16 cellular contexts compared by ENCODE assay signal in the genomic region with DNA sequence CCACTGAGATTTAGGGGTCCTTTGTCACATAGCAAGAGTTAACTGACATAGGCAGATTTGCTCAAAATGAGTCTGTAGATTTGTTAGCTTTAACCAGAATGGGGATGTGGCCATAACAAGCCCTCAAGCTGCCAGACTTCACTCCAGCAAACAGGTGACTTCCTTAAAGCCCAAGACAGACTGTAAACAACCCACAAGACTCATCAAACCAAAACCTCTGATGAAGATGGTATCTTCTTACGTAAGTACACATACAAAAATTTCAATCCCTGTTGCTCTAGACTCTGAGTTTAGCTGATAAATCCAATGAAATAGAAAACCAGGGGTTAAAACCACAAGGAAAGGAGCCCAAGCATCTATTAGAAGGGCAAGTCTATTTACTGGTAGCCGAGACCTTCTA. TPM values are rescaled to one million over a fixed set of nuclear protein-coding genes. Genes with fewer than 3 reads are reported as not detected.
DNase-seq lines count a peak whose midpoint lies in the region; ATAC-seq lines count a peak whose summit lies in the region.
"Had no signal": no experiment of that assay in that cellular context is flagged by ENCODE, and none has a peak within 500 bp of the region (broad histone marks: within the 10 kb centered on the region; RNA-seq: fewer than 3 reads in every experiment).

No MANE protein-coding gene starts in this region.

- peak in 4 of 6 experiments; percentile 7 to 48 (median 40) for DNase-seq in stimulated activated naive CD4-positive, alpha-beta T cell (lab: John Stamatoyannopoulos, UW)
- DNase-seq in stimulated activated naive CD4-positive, alpha-beta T cell treated with Interleukin-2 at 50 U/mL for 16 hours (lab: John Stamatoyannopoulos, UW): no peak
- DNase-seq in T-helper 17 cell (no peak), NCI-H1694 treated with DMSO at 0.1 percent for 48 hours (lab: John Stamatoyannopoulos, UW) (no peak), NCI-H526 treated with DMSO at 0.1 percent for 48 hours (lab: John Stamatoyannopoulos, UW) (no peak)
- DNase-seq in effector CD4-positive, alpha-beta T cell: peak; percentile 31
- DNase-seq: amniotic stem cell, cerebellar nuclear complex, DMS153, hypothalamus, NCI-H1930, NCI-H446, SHP77 treated with DMSO at 0.1 percent for 48 hours, trophoblast cell had no signal

- H3K9me3 ChIP-seq in T-helper 17 cell (ENCODE audit: control insufficient read depth, low read length, poor library complexity, severe bottlenecking): no peaks in the 10 kb centered on the region

- no peaks in the 10 kb centered on the region for H3K36me3 Mint-ChIP-seq in T-helper 17 cell (ENCODE audit: low read depth)
- H3K36me3 Mint-ChIP-seq in stimulated activated memory B cell treated with anti-CD40 and anti-IgM and Interleukin-4, amounts not matched to agents 10 μg/mL and 1 μg/mL and 100 μg/mL, for 72 hours: no peaks in the 10 kb centered on the region

- no peaks in the 10 kb centered on the region for H3K9me3 Mint-ChIP-seq in stimulated activated memory B cell treated with anti-CD40 and anti-IgM and Interleukin-4, amounts not matched to agents 10 μg/mL and 1 μg/mL and 100 μg/mL, for 72 hours

- H3K4me3 Mint-ChIP-seq in T-helper 17 cell: peak overlapping the region; percentile 73
- no peak overlapping the region for H3K4me3 Mint-ChIP-seq in stimulated activated memory B cell treated with anti-CD40 and anti-IgM and Interleukin-4, amounts not matched to agents 10 μg/mL and 1 μg/mL and 100 μg/mL, for 72 hours

- peak overlapping the region; percentile 92 for H3K27ac Mint-ChIP-seq in T-helper 17 cell
- H3K27ac Mint-ChIP-seq in stimulated activated memory B cell treated with anti-CD40 and anti-IgM and Interleukin-4, amounts not matched to agents 10 μg/mL and 1 μg/mL and 100 μg/mL, for 72 hours: no peak overlapping the region

- ATAC-seq in T-helper 17 cell: peak; percentile 96
- ATAC-seq in stimulated activated memory B cell treated with anti-CD40 and anti-IgM and Interleukin-4, amounts not matched to agents 10 μg/mL and 1 μg/mL and 100 μg/mL, for 72 hours: peak; percentile 74
- no peak for ATAC-seq in GM18909 (IDR thresholded peaks at IDR 0.05; ENCODE audit: poor library complexity, unreplicated experiment)

- H3K4me1 Mint-ChIP-seq in T-helper 17 cell: peaks cover 18% of the 10 kb centered on the region
- H3K4me1 Mint-ChIP-seq in stimulated activated memory B cell treated with anti-CD40 and anti-IgM and Interleukin-4, amounts not matched to agents 10 μg/mL and 1 μg/mL and 100 μg/mL, for 72 hours: peaks cover 20% of the 10 kb centered on the region

- H3K27me3 Mint-ChIP-seq in T-helper 17 cell: no peaks in the 10 kb centered on the region
- H3K27me3 Mint-ChIP-seq in stimulated activated memory B cell treated with anti-CD40 and anti-IgM and Interleukin-4, amounts not matched to agents 10 μg/mL and 1 μg/mL and 100 μg/mL, for 72 hours: no peaks in the 10 kb centered on the region

RNA-seq across cellular contexts. Expression of gene ZBTB20, which starts 18.2 kb away (rescaled TPM):
- total RNA-seq in T-helper 17 cell: 10 to 100 TPM; 55.3 to 61.2 TPM

Comparison
In these comparisons a context has a peak if more than half of its experiments do, and no peak if none do; other contexts are left out.
1. DNase-seq: peak in stimulated activated naive CD4-positive, alpha-beta T cell (4 of 6) and effector CD4-positive, alpha-beta T cell (single experiment); none in stimulated activated naive CD4-positive, alpha-beta T cell treated with Interleukin-2 at 50 U/mL for 16 hours (single experiment), T-helper 17 cell (0 of 3), NCI-H1694 treated with DMSO at 0.1 percent for 48 hours (single experiment) and NCI-H526 treated with DMSO at 0.1 percent for 48 hours (single experiment).